ENCODE assay signal across 15 cellular contexts in the genomic region with DNA sequence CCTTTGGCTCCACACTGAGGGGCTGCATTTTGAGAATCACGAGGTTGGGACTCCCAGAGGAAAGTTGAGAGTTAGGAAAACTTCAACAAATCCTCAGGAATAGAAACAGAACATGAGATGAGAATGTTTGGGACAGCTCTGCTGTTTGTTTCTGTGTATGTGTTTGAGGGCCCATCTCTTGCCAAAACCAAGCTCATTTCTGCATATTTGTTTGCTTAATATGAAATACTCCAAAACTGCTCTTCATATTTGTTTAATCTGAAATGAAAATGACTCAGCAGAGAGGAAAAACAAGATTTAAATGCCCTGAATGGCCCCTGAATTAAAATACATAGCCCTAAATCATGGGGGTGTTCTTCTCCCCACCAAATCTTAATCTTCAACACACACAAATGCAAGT.
DNase-seq lines count a peak whose midpoint lies in the region; ATAC-seq and TF ChIP-seq lines count a peak whose summit lies in the region.
"Had no signal": no experiment of that assay in that cellular context is flagged by ENCODE, and none has a peak within 500 bp of the region (broad histone marks: within the 10 kb centered on the region; RNA-seq: fewer than 3 reads in every experiment).

No MANE protein-coding gene starts in this region.

- CTCF ChIA-PET in PC-9 (lab: Charles Lee), result no interaction called here

- no peaks in the 10 kb centered on the region for H3K27me3 ChIP-seq in PC-9 (ENCODE audit: insufficient read depth, low read depth)
- no peaks in the 10 kb centered on the region for H3K27me3 ChIP-seq in esophagus squamous epithelium
- H3K27me3 ChIP-seq: dorsolateral prefrontal cortex, SJCRH30 had no signal

- intact Hi-C loops in PC-9 (cut with micrococcal nuclease; ENCODE audit: unreplicated experiment), result no loop called here
- intact Hi-C loops in esophagus squamous epithelium (cut with DNase I), result no loop called here

- H3K27me3 Mint-ChIP-seq in effector memory CD8-positive, alpha-beta T cell, result no peaks in the 10 kb centered on the region

- H3K4me3 Mint-ChIP-seq in effector memory CD8-positive, alpha-beta T cell, result no peak overlapping the region
- H3K4me3 Mint-ChIP-seq: stimulated activated naive CD8-positive, alpha-beta T cell treated with anti-CD3 and anti-CD28 coated beads, Interleukin-15, amount 100 ng/mL, for 72 hours had no signal

- no peak for TF ChIP-seq POLR2A in esophagus squamous epithelium (IDR thresholded peaks at IDR 0.05)

- peaks cover 12% of the 10 kb centered on the region for H3K4me1 ChIP-seq in PC-9 (replicated peaks; ENCODE audit: insufficient read depth)
- H3K4me1 ChIP-seq in esophagus squamous epithelium, result peaks cover 0 to 44% (median 15%) of the 10 kb centered on the region in 3 donors
- no peaks in the 10 kb centered on the region for H3K4me1 ChIP-seq in urinary bladder (ENCODE audit: insufficient read depth)
- H3K4me1 ChIP-seq: prostate gland, SJCRH30 had no signal

- no peak overlapping the region for H3K27ac Mint-ChIP-seq in effector memory CD8-positive, alpha-beta T cell
- H3K27ac Mint-ChIP-seq: stimulated activated naive CD8-positive, alpha-beta T cell treated with anti-CD3 and anti-CD28 coated beads, Interleukin-15, amount 100 ng/mL, for 72 hours had no signal

- POLR2A ChIA-PET in PC-9 (lab: Charles Lee; ENCODE audit: unreplicated experiment), result no interaction called here

- DNase-seq in PC-9, result peak in 1 of 2 experiments; percentile 36
- DNase-seq in esophagus squamous epithelium (lab: John Stamatoyannopoulos, UW), result no peak
- DNase-seq in myocyte (ENCODE audit: low read depth), result peak; percentile 32
- DNase-seq in activated CD4-positive, alpha-beta T cell treated with anti-CD3 and anti-CD28 coated beads for 1 hour, result no peak
- no peak for DNase-seq in effector memory CD8-positive, alpha-beta T cell
- DNase-seq: activated CD8-positive, alpha-beta memory T cell treated with anti-CD3 and anti-CD28 coated beads, Interleukin-2, amount 50 U/mL, for 4 hours; dorsolateral prefrontal cortex; mesendoderm; NCI-H146; SJCRH30; stimulated activated naive CD8-positive, alpha-beta T cell treated with anti-CD3 and anti-CD28 coated beads, Interleukin-15, amount 100 ng/mL, for 72 hours had no signal

- no peaks in the 10 kb centered on the region for H3K36me3 Mint-ChIP-seq in effector memory CD8-positive, alpha-beta T cell (ENCODE audit: insufficient read depth)

- H3K36me3 ChIP-seq in PC-9 (ENCODE audit: low read depth) (no peaks in the 10 kb centered on the region), esophagus squamous epithelium (no peaks in the 10 kb centered on the region), urinary bladder (ENCODE audit: insufficient read depth) (no peaks in the 10 kb centered on the region)
- H3K36me3 ChIP-seq: prostate gland had no signal

- no peaks in the 10 kb centered on the region for H3K9me2 ChIP-seq in PC-9 (ENCODE audit: insufficient read depth)

- ATAC-seq in effector memory CD8-positive, alpha-beta T cell (replicated peaks), result no peak
- no peak for ATAC-seq in HG02763 (IDR thresholded peaks at IDR 0.05; ENCODE audit: unreplicated experiment)
- ATAC-seq: K562; stimulated activated naive CD8-positive, alpha-beta T cell treated with anti-CD3 and anti-CD28 coated beads, Interleukin-15, amount 100 ng/mL, for 72 hours had no signal

- no peaks in the 10 kb centered on the region for H4K20me1 ChIP-seq in PC-9 (ENCODE audit: insufficient read depth)

- H3K9me3 ChIP-seq in PC-9 (ENCODE audit: insufficient read depth, low read depth) (no peaks in the 10 kb centered on the region), esophagus squamous epithelium (no peaks in the 10 kb centered on the region)
- H3K9me3 ChIP-seq: prostate gland, SJCRH30 had no signal

- H3K27ac ChIP-seq in PC-9, result no peak overlapping the region
- H3K27ac ChIP-seq in esophagus squamous epithelium, result peak overlapping the region; percentile 36 to 83 (median 76)
- peak overlapping the region; percentile 82 for H3K27ac ChIP-seq in urinary bladder (ENCODE audit: low read depth)
- H3K27ac ChIP-seq: dorsolateral prefrontal cortex, prostate gland, SJCRH30 had no signal

- 25 to 63% methylated on average over 1 of the region's 1 CpG for WGBS in esophagus squamous epithelium, 2 donors
- WGBS in urinary bladder, result 27% methylated on average over 1 of the region's 1 CpG

- peak overlapping the region; percentile 72 for H2AFZ ChIP-seq in PC-9

- no peaks in the 10 kb centered on the region for H3K4me1 Mint-ChIP-seq in effector memory CD8-positive, alpha-beta T cell (ENCODE audit: low read depth in 2 of 2)
- H3K4me1 Mint-ChIP-seq: stimulated activated naive CD8-positive, alpha-beta T cell treated with anti-CD3 and anti-CD28 coated beads, Interleukin-15, amount 100 ng/mL, for 72 hours had no signal

- peaks cover 6% of the 10 kb centered on the region; the same call in 1 of the 2 replicates for H3F3A ChIP-seq in PC-9 (ENCODE audit: insufficient read depth, low read depth)

- no TSS peak for BruUV-seq in PC-9 (replicated peaks; lab: Mats Ljungman, UMichigan)

- no peaks in the 10 kb centered on the region for H3K9me3 Mint-ChIP-seq in effector memory CD8-positive, alpha-beta T cell
- H3K9me3 Mint-ChIP-seq: stimulated activated naive CD8-positive, alpha-beta T cell treated with anti-CD3 and anti-CD28 coated beads, Interleukin-15, amount 100 ng/mL, for 72 hours had no signal

- H3K4me3 ChIP-seq in PC-9 (no peak overlapping the region), esophagus squamous epithelium (no peak overlapping the region), urinary bladder (ENCODE audit: low read depth, low read length) (no peak overlapping the region)
- H3K4me3 ChIP-seq: dorsolateral prefrontal cortex, K562, prostate gland, SJCRH30 had no signal

- TF ChIP-seq CTCF in PC-9 (conservative IDR thresholded peaks at IDR 0.05) (no peak), esophagus squamous epithelium (IDR thresholded peaks at IDR 0.05) (no peak)

- no peaks in the 10 kb centered on the region for H3K79me2 ChIP-seq in PC-9 (ENCODE audit: low read depth)

- H3K4me2 ChIP-seq in PC-9, result no peak overlapping the region; the same call in 1 of the 2 replicates
